In genomic region chr10:58050575-58050974, GRCh38 we compare ENCODE assay signal across 17 cellular contexts.
DNase-seq lines count a peak whose midpoint lies in the region; ATAC-seq and TF ChIP-seq lines count a peak whose summit lies in the region.
"Had no signal": no experiment of that assay in that cellular context is flagged by ENCODE, and none has a peak within 500 bp of the region (broad histone marks: within the 10 kb centered on the region; RNA-seq: fewer than 3 reads in every experiment).

No MANE protein-coding gene starts in this region.

- H3K27me3 Mint-ChIP-seq in WTC11 (ENCODE audit: low read depth) (no peaks in the 10 kb centered on the region), type B pancreatic cell (no peaks in the 10 kb centered on the region)

- no peaks in the 10 kb centered on the region for H3K27me3 ChIP-seq in HAP-1 (ENCODE audit: low read depth)
- no peaks in the 10 kb centered on the region for H3K27me3 ChIP-seq in iPS-18a (ENCODE audit: control insufficient read depth, insufficient read depth, low read length)

- H3K36me3 ChIP-seq in HAP-1 (replicated peaks) (no peaks in the 10 kb centered on the region), iPS-18a (ENCODE audit: control insufficient read depth, low read depth, low read length) (no peaks in the 10 kb centered on the region)

- H3K4me3 ChIP-seq in HAP-1 (no peak overlapping the region), iPS-18a (ENCODE audit: low read length) (peak overlapping the region; percentile 26)
- H3K4me3 ChIP-seq: SK-N-MC had no signal

- H3K4me3 Mint-ChIP-seq in WTC11 = peak overlapping the region; percentile 31
- H3K4me3 Mint-ChIP-seq in type B pancreatic cell = peak overlapping the region; percentile 18
- H3K4me3 Mint-ChIP-seq: CD8-positive, alpha-beta memory T cell had no signal

- in situ Hi-C loops in HAP-1 (cut with MboI; ENCODE audit: low sequenced_read_pairs) = no loop called here

- DNase-seq in HAP-1 (ENCODE audit: low spot score in 2 of 2) = peak; percentile 29 to 67
- no peak for DNase-seq in WTC11 (ENCODE audit: low spot score)
- DNase-seq in type B pancreatic cell (ENCODE audit: extremely low spot score, unreplicated experiment) = no peak
- DNase-seq in activated CD4-positive, alpha-beta T cell treated with anti-CD3 and anti-CD28 coated beads, Interleukin-2, amount 50 U/mL, for 4 hours = no peak
- DNase-seq: C1 segment of cervical spinal cord; CD8-positive, alpha-beta memory T cell; HCEC 1CT; NCI-H1048; NCI-H1436 treated with DMSO at 0.1 percent for 48 hours; NCI-H2081; NCI-H748 treated with DMSO at 0.1 percent for 48 hours; NK-92 treated with Interleukin-12 subunit alpha and Interleukin-12 subunit beta, amount 100 ng/mL, for 24 hours had no signal

- peaks cover 61% of the 10 kb centered on the region for H3K4me1 Mint-ChIP-seq in WTC11
- peaks cover 13% of the 10 kb centered on the region for H3K4me1 Mint-ChIP-seq in type B pancreatic cell (ENCODE audit: unreplicated experiment)
- H3K4me1 Mint-ChIP-seq: CD8-positive, alpha-beta memory T cell had no signal

- no peak overlapping the region for H3K9ac ChIP-seq in iPS-18a (ENCODE audit: low read length)

- ATAC-seq in WTC11 (peak; percentile 92), HG03565 (IDR thresholded peaks at IDR 0.05; ENCODE audit: unreplicated experiment) (no peak), GM21360 (IDR thresholded peaks at IDR 0.05; ENCODE audit: unreplicated experiment) (no peak)
- ATAC-seq: Right ventricle myocardium inferior had no signal

- TF ChIP-seq CTCF in WTC11 (IDR thresholded peaks at IDR 0.05) = no peak
- TF ChIP-seq CTCF in type B pancreatic cell (conservative IDR thresholded peaks at IDR 0.05) = no peak

- H3K4me1 ChIP-seq in HAP-1 (peaks cover 32% of the 10 kb centered on the region), iPS-18a (ENCODE audit: control insufficient read depth, low read depth, low read length) (peaks cover 47% of the 10 kb centered on the region)

- no peaks in the 10 kb centered on the region for H3K9me3 ChIP-seq in HAP-1
- no peaks in the 10 kb centered on the region for H3K9me3 ChIP-seq in iPS-18a (ENCODE audit: control insufficient read depth, low read depth, low read length)

- CTCF ChIA-PET in WTC11 (lab: Charles Lee) = interaction anchor here (1.5 kb wide), 1 partner anchor 102 kb away, joined by 5 read pairs; no protein-coding TSS in a partner anchor

- H3K9me3 Mint-ChIP-seq in WTC11 = peaks cover 23% of the 10 kb centered on the region
- no peaks in the 10 kb centered on the region for H3K9me3 Mint-ChIP-seq in type B pancreatic cell

- H3K36me3 Mint-ChIP-seq in WTC11 = peaks cover 19% of the 10 kb centered on the region
- H3K36me3 Mint-ChIP-seq in type B pancreatic cell = no peaks in the 10 kb centered on the region
- H3K36me3 Mint-ChIP-seq: CD8-positive, alpha-beta memory T cell had no signal

- POLR2A ChIA-PET in WTC11 (lab: Charles Lee) = no interaction called here

- peak overlapping the region; percentile 92 for H3K27ac Mint-ChIP-seq in WTC11
- H3K27ac Mint-ChIP-seq in type B pancreatic cell = no peak overlapping the region
- H3K27ac Mint-ChIP-seq: CD8-positive, alpha-beta memory T cell had no signal

- H3K27ac ChIP-seq in iPS-18a (ENCODE audit: low read length) = peak overlapping the region; percentile 24
- H3K27ac ChIP-seq: SK-N-MC had no signal

TF ChIP-seq in WTC11, 78 proteins besides CTCF, POLR2A, EP300 and RAD21 (continues in another document):
- TF ChIP-seq TP53 (CRISPR knock-in tag; IDR thresholded peaks at IDR 0.05) = no peak
- no peak for TF ChIP-seq HMGA2 (CRISPR knock-in tag; IDR thresholded peaks at IDR 0.05)
- TF ChIP-seq USF2 (CRISPR knock-in tag; IDR thresholded peaks at IDR 0.05) = no peak
- TF ChIP-seq ZNF532 (CRISPR knock-in tag; IDR thresholded peaks at IDR 0.05; ENCODE audit: borderline replicate concordance) = no peak
- no peak for TF ChIP-seq E2F1 (CRISPR knock-in tag; IDR thresholded peaks at IDR 0.05)
- no peak for TF ChIP-seq ZNF423 (CRISPR knock-in tag; IDR thresholded peaks at IDR 0.05)
- no peak for TF ChIP-seq GABPB1 (CRISPR knock-in tag; IDR thresholded peaks at IDR 0.05)
- TF ChIP-seq PRRX2 (CRISPR knock-in tag; IDR thresholded peaks at IDR 0.05) = no peak
- TF ChIP-seq ZNF219 (CRISPR knock-in tag; IDR thresholded peaks at IDR 0.05; ENCODE audit: borderline replicate concordance) = no peak
- TF ChIP-seq NFYB (CRISPR knock-in tag; conservative IDR thresholded peaks at IDR 0.05; ENCODE audit: low read depth) = no peak
- TF ChIP-seq ZNF281 (CRISPR knock-in tag; IDR thresholded peaks at IDR 0.05) = no peak
- TF ChIP-seq GRHL2 (CRISPR knock-in tag; IDR thresholded peaks at IDR 0.05; ENCODE audit: insufficient replicate concordance, severe bottlenecking) = no peak
- no peak for TF ChIP-seq ATF1 (CRISPR knock-in tag; IDR thresholded peaks at IDR 0.05)
- TF ChIP-seq MAX (CRISPR knock-in tag; IDR thresholded peaks at IDR 0.05) = no peak
- TF ChIP-seq TCF7 (CRISPR knock-in tag; IDR thresholded peaks at IDR 0.05; ENCODE audit: low read depth) = no peak

Comparison
In these comparisons a context has a peak if more than half of its experiments do, and no peak if none do; other contexts are left out.
1. DNase-seq: peak in HAP-1 (2 of 2); none in WTC11 (single experiment), type B pancreatic cell (single experiment) and activated CD4-positive, alpha-beta T cell treated with anti-CD3 and anti-CD28 coated beads, Interleukin-2, amount 50 U/mL, for 4 hours (0 of 2).